Comparison of ENCODE assay signal across 11 cellular contexts in the genomic region with DNA sequence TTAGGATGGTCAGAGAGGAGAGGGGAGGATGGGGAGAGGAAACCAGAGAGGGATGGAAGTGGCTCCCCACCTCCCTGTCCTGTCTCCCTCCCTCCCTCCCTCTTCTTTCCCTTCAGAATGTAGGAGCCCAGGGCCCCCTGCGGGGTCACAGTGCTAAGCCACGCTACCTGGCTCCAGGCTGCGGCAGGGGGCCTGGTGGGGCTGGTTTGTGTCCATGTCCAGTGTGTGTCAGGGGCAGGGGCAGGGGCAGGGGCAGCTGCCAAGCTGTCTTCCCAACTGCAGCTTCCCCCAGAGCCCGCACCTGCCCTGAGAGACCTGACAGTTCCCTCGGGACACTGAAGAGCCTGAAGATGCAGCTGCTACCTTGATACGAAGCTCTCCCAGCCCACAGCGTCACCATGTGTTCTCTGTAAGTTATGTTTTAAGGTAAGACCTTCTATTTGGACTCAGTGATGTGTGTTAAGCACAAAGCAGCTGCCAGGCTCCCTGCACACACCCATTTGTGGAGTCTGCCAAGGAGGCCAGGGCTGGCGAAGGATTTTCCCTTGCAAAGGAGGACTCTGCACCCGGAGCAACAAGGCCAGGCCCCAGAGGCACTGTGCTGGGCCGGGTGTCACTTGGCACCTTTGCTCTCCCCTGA.
DNase-seq lines count a peak whose midpoint lies in the region; ATAC-seq and TF ChIP-seq lines count a peak whose summit lies in the region.
"Had no signal": no experiment of that assay in that cellular context is flagged by ENCODE, and none has a peak within 500 bp of the region (broad histone marks: within the 10 kb centered on the region; RNA-seq: fewer than 3 reads in every experiment).

No MANE protein-coding gene starts in this region.

- TF ChIP-seq POLR2A in Peyer's patch (IDR thresholded peaks at IDR 0.05): no peak

- H3K36me3 ChIP-seq in Peyer's patch: no peaks in the 10 kb centered on the region

- no peaks in the 10 kb centered on the region for H3K9me3 Mint-ChIP-seq in memory B cell
- H3K9me3 Mint-ChIP-seq: CD8-positive, alpha-beta T cell had no signal

- no peaks in the 10 kb centered on the region for H3K36me3 Mint-ChIP-seq in memory B cell
- H3K36me3 Mint-ChIP-seq: CD8-positive, alpha-beta T cell had no signal

- H3K4me3 Mint-ChIP-seq in memory B cell: no peak overlapping the region
- H3K4me3 Mint-ChIP-seq: CD8-positive, alpha-beta T cell had no signal

- ATAC-seq in memory B cell (ENCODE audit: low read depth) (peak; percentile 69), HG02798 (IDR thresholded peaks at IDR 0.05; ENCODE audit: poor library complexity, unreplicated experiment) (no peak), Right ventricle myocardium superior (ENCODE audit: poor library complexity) (no peak), HG03457 (IDR thresholded peaks at IDR 0.05; ENCODE audit: unreplicated experiment) (no peak)
- ATAC-seq: CD8-positive, alpha-beta T cell had no signal

- DNase-seq in G401 (ENCODE audit: low spot score) (peak; percentile 38), NCI-H1436 treated with DMSO at 0.1 percent for 48 hours (lab: John Stamatoyannopoulos, UW) (peak; percentile 81), Peyer's patch (peak in 2 of 3 donors; percentile 73 to 76), memory B cell (ENCODE audit: low spot score in 2 of 2) (no peak), Right ventricle myocardium superior (no peak), C1 segment of cervical spinal cord (lab: John Stamatoyannopoulos, UW) (no peak)
- DNase-seq: CD8-positive, alpha-beta T cell; kidney; stimulated activated CD4-positive, alpha-beta T cell treated with anti-CD3 and anti-CD28 coated beads, Interleukin-4, amount 100 ng/mL, for 1 hour had no signal

- TF ChIP-seq CTCF in Peyer's patch (IDR thresholded peaks at IDR 0.05): peak in 2 of 6 experiments; percentile 11 to 30

- H3K4me3 ChIP-seq in Peyer's patch: no peak overlapping the region

- H3K27ac ChIP-seq in Peyer's patch: no peak overlapping the region

- no peaks in the 10 kb centered on the region for H3K27me3 Mint-ChIP-seq in memory B cell

- H3K4me1 ChIP-seq in Peyer's patch: peaks cover 0 to 14% (median 0%) of the 10 kb centered on the region in 4 donors

- in situ Hi-C loops in G401 (cut with HindIII; ENCODE audit: low sequenced_read_pairs): no loop called here

- intact Hi-C loops in Right ventricle myocardium superior (cut with DNase I): loop anchor here (10.0 kb wide), 1 partner anchor 891 kb away; no protein-coding TSS in a partner anchor

- no peaks in the 10 kb centered on the region for H3K27me3 ChIP-seq in Peyer's patch

- H3K27ac Mint-ChIP-seq in memory B cell: no peak overlapping the region
- H3K27ac Mint-ChIP-seq: CD8-positive, alpha-beta T cell had no signal

- H3K9me3 ChIP-seq in Peyer's patch: no peaks in the 10 kb centered on the region

- H3K4me1 Mint-ChIP-seq in memory B cell: peaks cover 8% of the 10 kb centered on the region

Comparison
In these comparisons a context has a peak if more than half of its experiments do, and no peak if none do; other contexts are left out.
1. DNase-seq: peak in G401 (single experiment), NCI-H1436 treated with DMSO at 0.1 percent for 48 hours (single experiment) and Peyer's patch (2 of 3); none in memory B cell (0 of 2), Right ventricle myocardium superior (single experiment) and C1 segment of cervical spinal cord (0 of 14).